In the genomic region with DNA sequence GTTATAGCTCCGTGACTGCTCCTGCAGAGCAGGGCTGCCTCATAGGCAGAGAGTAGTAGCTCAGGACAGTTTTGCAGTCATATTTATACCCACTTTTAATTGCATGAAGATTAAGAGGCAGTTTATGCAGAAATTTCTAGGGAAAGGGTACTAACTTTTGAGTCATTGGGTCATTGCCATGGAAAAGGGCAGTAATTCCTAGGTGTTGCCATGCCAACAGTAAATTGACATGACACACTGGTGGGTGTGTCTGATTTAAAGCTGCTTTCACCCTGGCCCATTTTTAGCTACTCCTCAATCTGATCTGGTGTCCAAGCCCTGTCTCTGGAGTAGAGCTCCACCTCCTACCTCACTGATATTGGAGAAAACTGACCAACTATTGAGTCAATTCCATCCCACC, we compare ENCODE assay signal across 25 cellular contexts.
"Had no signal": no experiment of that assay in that cellular context is flagged by ENCODE, and none has a peak within 500 bp of the region (broad histone marks: within the 10 kb centered on the region; RNA-seq: fewer than 3 reads in every experiment).

No MANE protein-coding gene starts in this region.

- H3K9ac ChIP-seq: neural progenitor cell, parathyroid adenoma had no signal

- H3K4me2 ChIP-seq: neural progenitor cell had no signal

- H3K79me2 ChIP-seq: parathyroid adenoma had no signal

- H3K4me3 ChIP-seq: neural progenitor cell, ovary, psoas muscle, right lobe of liver, sigmoid colon, stomach, thoracic aorta, tibial artery, transverse colon, upper lobe of right lung, uterus had no signal

- FAIRE-seq: small intestine had no signal

- H3K27ac ChIP-seq: neural progenitor cell, ovary, parathyroid adenoma, psoas muscle, right lobe of liver, sigmoid colon, stomach, thoracic aorta, tibial artery, transverse colon, upper lobe of right lung, uterus had no signal

- H3K36me3 ChIP-seq: neural progenitor cell, ovary, right lobe of liver, sigmoid colon, stomach, thoracic aorta, tibial artery, transverse colon, upper lobe of right lung, uterus had no signal

- H3K4me1 ChIP-seq: neural progenitor cell, parathyroid adenoma, psoas muscle, sigmoid colon, stomach, tibial artery, transverse colon, upper lobe of right lung, uterus had no signal

- H2AFZ ChIP-seq: neural progenitor cell, parathyroid adenoma had no signal

- DNase-seq: naive thymus-derived CD4-positive, alpha-beta T cell; natural killer cell; occipital lobe; ovary; posterior cingulate gyrus; psoas muscle; right cardiac atrium; right lobe of liver; sigmoid colon; small intestine; stimulated activated CD4-positive, alpha-beta T cell treated with anti-CD3 and anti-CD28 coated beads, Interleukin-15, amount 100 ng/mL, for 24 hours; stimulated activated CD4-positive, alpha-beta T cell treated with anti-CD3 and anti-CD28 coated beads, Interleukin-2, amount 100 ng/mL, for 24 hours; stimulated activated CD4-positive, alpha-beta T cell treated with anti-CD3 and anti-CD28 coated beads, Interleukin-2, amount 100 ng/mL, for 48 hours; stimulated activated CD4-positive, alpha-beta T cell treated with anti-CD3 and anti-CD28 coated beads, Interleukin-4, amount 100 ng/mL, for 24 hours; stimulated activated naive B cell treated with anti-CD40 and anti-IgM and Interleukin-4, amounts not matched to agents 10 μg/mL and 1 μg/mL and 100 μg/mL, for 72 hours; stimulated activated naive CD4-positive, alpha-beta T cell treated with Interleukin-2 at 50 U/mL for 16 hours; stomach; tibial artery; transverse colon; upper lobe of right lung; uterus had no signal

- H3K27me3 ChIP-seq: neural progenitor cell, ovary, right lobe of liver, sigmoid colon, stomach, tibial artery, transverse colon, upper lobe of right lung, uterus had no signal

- ATAC-seq: naive thymus-derived CD4-positive, alpha-beta T cell; natural killer cell; psoas muscle; right cardiac atrium; right lobe of liver; stimulated activated effector memory CD8-positive, alpha-beta T cell treated with anti-CD3 and anti-CD28 coated beads, Interleukin-12 subunit alpha, Interleukin-12 subunit beta, amount 100 ng/mL, for 72 hours; stimulated activated naive B cell treated with anti-CD40 and anti-IgM and Interleukin-4, amounts not matched to agents 10 μg/mL and 1 μg/mL and 100 μg/mL, for 72 hours; upper lobe of right lung had no signal

- H3K9me3 ChIP-seq: ovary, psoas muscle, right lobe of liver, sigmoid colon, stomach, thoracic aorta, tibial artery, transverse colon, upper lobe of right lung, uterus had no signal
